Comparison of ENCODE assay signal across 24 cellular contexts in the genomic region with DNA sequence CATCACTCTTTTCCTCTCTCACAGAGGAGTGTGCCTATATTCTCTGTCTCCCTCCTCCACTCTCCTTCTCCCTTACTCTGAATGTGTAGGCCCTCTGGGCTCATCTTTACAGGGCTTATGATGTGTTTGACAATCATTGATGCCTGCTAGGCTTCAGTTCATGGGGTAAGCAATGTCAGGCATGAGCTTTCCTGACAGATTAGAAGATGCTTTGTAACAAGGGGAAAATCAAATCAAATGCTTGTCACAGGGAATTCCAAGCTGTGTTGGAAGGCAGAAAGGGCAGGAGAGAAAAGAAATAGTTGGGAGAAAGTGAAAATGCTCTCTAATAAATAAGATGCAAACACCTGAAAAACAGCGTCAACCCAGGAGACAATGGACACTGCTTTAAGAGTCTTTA.
"Had no signal": no experiment of that assay in that cellular context is flagged by ENCODE, and none has a peak within 500 bp of the region (broad histone marks: within the 10 kb centered on the region; RNA-seq: fewer than 3 reads in every experiment).

No MANE protein-coding gene starts in this region.

- H3K9me3 Mint-ChIP-seq: mesothelial cell of epicardium had no signal

- H3K9me3 ChIP-seq: colonic mucosa, esophagus squamous epithelium, gastrocnemius medialis, lower lobe of right lung, mucosa of descending colon had no signal

- H3K36me3 ChIP-seq: colonic mucosa, esophagus squamous epithelium, gastrocnemius medialis, heart right ventricle, left lung, lower lobe of right lung had no signal

- ATAC-seq: effector memory CD8-positive, alpha-beta T cell; esophagus mucosa; gastrocnemius medialis; heart right ventricle; left cardiac atrium; left lung; left ventricle myocardium superior; lower lobe of right lung; mucosa of descending colon had no signal

- H3K4me1 ChIP-seq: colonic mucosa, esophagus squamous epithelium, gastrocnemius medialis, heart right ventricle, left lung, lower lobe of right lung had no signal

- H3K4me1 Mint-ChIP-seq: mesothelial cell of epicardium had no signal

- H3K27ac ChIP-seq: colonic mucosa, epithelial cell of prostate, esophagus squamous epithelium, gastrocnemius medialis, heart right ventricle, left lung, lower lobe of right lung had no signal

- H3K36me3 Mint-ChIP-seq: mesothelial cell of epicardium had no signal

- H3K27me3 ChIP-seq: colonic mucosa, esophagus squamous epithelium, gastrocnemius medialis, heart right ventricle, left lung had no signal

- H3K4me3 ChIP-seq: colonic mucosa, esophagus squamous epithelium, gastrocnemius medialis, heart right ventricle, left lung, lower lobe of right lung, mucosa of descending colon had no signal

- H3K27me3 Mint-ChIP-seq: dendritic cell treated with granulocyte-macrophage colony-stimulating factor and Interleukin-4, amounts not matched to agents 40 ng/mL and 50 ng/mL, for 4 days; effector memory CD8-positive, alpha-beta T cell had no signal

- H3K4me3 Mint-ChIP-seq: dendritic cell treated with granulocyte-macrophage colony-stimulating factor and Interleukin-4, amounts not matched to agents 40 ng/mL and 50 ng/mL, for 4 days; effector memory CD8-positive, alpha-beta T cell; endodermal cell; mesothelial cell of epicardium had no signal

- DNase-seq: colonic mucosa; cortex of kidney; effector CD8-positive, alpha-beta T cell; effector memory CD8-positive, alpha-beta T cell; endodermal cell; erythroblast; esophagus squamous epithelium; foreskin fibroblast; foreskin melanocyte; gastrocnemius medialis; glutamatergic neuron; head of caudate nucleus; heart right ventricle; hippocampal formation; left cardiac atrium; left lung; left ventricle myocardium superior; lower lobe of right lung; mesenchymal stem cell; mucosa of descending colon had no signal

- H3K27ac Mint-ChIP-seq: dendritic cell treated with granulocyte-macrophage colony-stimulating factor and Interleukin-4, amounts not matched to agents 40 ng/mL and 50 ng/mL, for 4 days; effector memory CD8-positive, alpha-beta T cell; endodermal cell; mesothelial cell of epicardium had no signal
